11 cellular contexts compared by ENCODE assay signal in genomic region chrX:49212209-49212608, GRCh38. TPM values are rescaled to one million over a fixed set of nuclear protein-coding genes. Genes with fewer than 3 reads are reported as not detected.
"Had no signal": no experiment of that assay in that cellular context is flagged by ENCODE, and none has a peak within 500 bp of the region (broad histone marks: within the 10 kb centered on the region; RNA-seq: fewer than 3 reads in every experiment).

No MANE protein-coding gene starts in this region.

- H3K4me3 ChIP-seq: GM23248, HAP-1 had no signal

- H3K27ac ChIP-seq: GM23248 had no signal

- H3K27ac Mint-ChIP-seq: H9, HFFc6 had no signal

- H2AFZ ChIP-seq: GM23248 had no signal

- DNase-seq: GM23248, GOT3, H7, H9, HCEC 1CT, HFFc6 had no signal

- FAIRE-seq: H1, H54 had no signal

- H3K36me3 ChIP-seq: HAP-1 had no signal

- H3K9me3 ChIP-seq: HAP-1 had no signal

- ATAC-seq: HCT116 had no signal

- H3K9ac ChIP-seq: GM23248 had no signal

- H3K4me3 Mint-ChIP-seq: H9, HFFc6 had no signal

- H3K4me1 ChIP-seq: HAP-1 had no signal

- H3K9me3 Mint-ChIP-seq: HFFc6 had no signal

RNA-seq across cellular contexts. Expression of gene CACNA1F, which starts 20.9 kb away (rescaled TPM):
- total RNA-seq: GM23248, H4, HFFc6 had no signal
- polyA plus RNA-seq: GM23248 had no signal
